ENCODE assay signal across 21 cellular contexts in genomic region chr11:8691601-8692000, GRCh38. TPM values are rescaled to one million over a fixed set of nuclear protein-coding genes. Genes with fewer than 3 reads are reported as not detected.
DNase-seq lines count a peak whose midpoint lies in the region; ATAC-seq and TF ChIP-seq lines count a peak whose summit lies in the region.
"Had no signal": no experiment of that assay in that cellular context is flagged by ENCODE, and none has a peak within 500 bp of the region (broad histone marks: within the 10 kb centered on the region; RNA-seq: fewer than 3 reads in every experiment).

No MANE protein-coding gene starts in this region.

- peaks cover 6% of the 10 kb centered on the region for H4K20me1 ChIP-seq in BLaER1

- no peak overlapping the region for H2BK120ac ChIP-seq in mesenchymal stem cell (ENCODE audit: low read depth, low read length)

- H3K18ac ChIP-seq in mesenchymal stem cell (ENCODE audit: low read depth in 1 of 2, low read length in 2 of 2), result no peak overlapping the region

- WGBS in mesenchymal stem cell, result 98% methylated on average over 5 of the region's 6 CpGs

- H3K36me3 ChIP-seq in BLaER1 (peaks cover 53% of the 10 kb centered on the region), RWPE2 (ENCODE audit: low read depth) (peaks cover 71% of the 10 kb centered on the region), mesenchymal stem cell (ENCODE audit: control insufficient read depth in 1 of 2, insufficient read depth in 2 of 2, low read depth in 1 of 2, low read length in 2 of 2) (peaks cover 49 to 77% of the 10 kb centered on the region in 2 experiments), HAP-1 (replicated peaks) (peaks cover 73% of the 10 kb centered on the region)

- H3K9me3 ChIP-seq in BLaER1, result no peaks in the 10 kb centered on the region
- H3K9me3 ChIP-seq in RWPE2 (ENCODE audit: severe bottlenecking), result no peaks in the 10 kb centered on the region
- H3K9me3 ChIP-seq in mesenchymal stem cell (ENCODE audit: control insufficient read depth, low read length), result no peaks in the 10 kb centered on the region
- no peaks in the 10 kb centered on the region for H3K9me3 ChIP-seq in HAP-1

- no peak overlapping the region for H3K4ac ChIP-seq in mesenchymal stem cell (ENCODE audit: low read depth in 1 of 2, low read length in 2 of 2)

- no peak overlapping the region for H2BK5ac ChIP-seq in mesenchymal stem cell (ENCODE audit: low read depth, low read length, poor library complexity, severe bottlenecking)

- no peak overlapping the region for H4K91ac ChIP-seq in mesenchymal stem cell (ENCODE audit: low read length)

- H3K14ac ChIP-seq in mesenchymal stem cell (ENCODE audit: low read length in 2 of 2), result no peak overlapping the region

- H3K4me2 ChIP-seq in BLaER1 (peak overlapping the region; percentile 4; the same call in 1 of the 2 replicates), mesenchymal stem cell (ENCODE audit: low read length, poor library complexity, severe bottlenecking) (no peak overlapping the region)

- no peak overlapping the region for H2BK12ac ChIP-seq in mesenchymal stem cell (ENCODE audit: low read length in 2 of 2)

- no peak overlapping the region for H3K27ac ChIP-seq in BLaER1
- H3K27ac ChIP-seq in RWPE2 (ENCODE audit: poor library complexity, severe bottlenecking), result no peak overlapping the region
- no peak overlapping the region for H3K27ac ChIP-seq in mesenchymal stem cell (ENCODE audit: low read length, poor library complexity, severe bottlenecking)
- H3K27ac ChIP-seq: SK-N-MC had no signal

- peak; percentile 18 for DNase-seq in activated CD4-positive, CD25-positive, alpha-beta regulatory T cell treated with anti-CD3 and anti-CD28 coated beads, Interleukin-2, amount 50 U/mL, for 72 hours
- peak; percentile 22 for DNase-seq in RWPE2 (ENCODE audit: low spot score)
- DNase-seq in mesenchymal stem cell, result no peak
- no peak for DNase-seq in HAP-1 (ENCODE audit: low spot score in 2 of 2)
- DNase-seq in cardiac septum (ENCODE audit: low spot score), result no peak
- no peak for DNase-seq in NOMO-1 (lab: John Stamatoyannopoulos, UW; ENCODE audit: unreplicated experiment in 2 of 2)
- DNase-seq: 8988T; CD4-positive, alpha-beta memory T cell; DMS153; EL; NCI-H1105 treated with DMSO at 0.1 percent for 48 hours; NCI-H1694; NCI-H2081 treated with DMSO at 0.1 percent for 48 hours; NCI-H510A; NCI-H748 treated with DMSO at 0.1 percent for 48 hours; NK-92 treated with Interleukin-12 subunit alpha and Interleukin-12 subunit beta, amount 100 ng/mL, for 24 hours; SHP77 had no signal

- in situ Hi-C loops in HAP-1 (cut with MboI; ENCODE audit: low sequenced_read_pairs), result loop anchor here (10.0 kb wide), 1 partner anchor 113 kb away; no protein-coding TSS in a partner anchor

- H4K8ac ChIP-seq in mesenchymal stem cell (ENCODE audit: low read length), result no peak overlapping the region

- peaks cover 28% of the 10 kb centered on the region for H3K79me1 ChIP-seq in mesenchymal stem cell (replicated peaks; ENCODE audit: low read length, poor library complexity, severe bottlenecking)

- intact Hi-C loops in cardiac septum (cut with DNase I), result no loop called here

- H2AK5ac ChIP-seq in mesenchymal stem cell (ENCODE audit: low read length, severe bottlenecking), result no peak overlapping the region

- ATAC-seq in activated CD4-positive, CD25-positive, alpha-beta regulatory T cell treated with anti-CD3 and anti-CD28 coated beads, Interleukin-2, amount 50 U/mL, for 24 hours, result no peak
- no peak for ATAC-seq in RWPE2 (ENCODE audit: low read depth)
- ATAC-seq: GM12878 had no signal

- no peak for TF ChIP-seq CTCF in RWPE2 (IDR thresholded peaks at IDR 0.05; ENCODE audit: poor library complexity, severe bottlenecking)

- H2AFZ ChIP-seq in mesenchymal stem cell (ENCODE audit: low read depth, low read length), result no peak overlapping the region

- no peaks in the 10 kb centered on the region for H3K27me3 ChIP-seq in BLaER1
- no peaks in the 10 kb centered on the region for H3K27me3 ChIP-seq in RWPE2 (ENCODE audit: insufficient read depth, poor library complexity, severe bottlenecking)
- no peaks in the 10 kb centered on the region for H3K27me3 ChIP-seq in mesenchymal stem cell (ENCODE audit: control insufficient read depth in 1 of 2, insufficient read depth in 1 of 2, low read length in 2 of 2)
- H3K27me3 ChIP-seq in HAP-1 (ENCODE audit: low read depth), result no peaks in the 10 kb centered on the region

- H3K9ac ChIP-seq in BLaER1, result no peak overlapping the region
- H3K9ac ChIP-seq in mesenchymal stem cell (ENCODE audit: low read length), result peak overlapping the region; percentile 18

- H3K23ac ChIP-seq in mesenchymal stem cell (ENCODE audit: low read length in 2 of 2), result no peak overlapping the region

- H2BK15ac ChIP-seq in mesenchymal stem cell (ENCODE audit: low read depth, poor library complexity, severe bottlenecking), result no peak overlapping the region

- H3K4me1 ChIP-seq in BLaER1 (peaks cover 68% of the 10 kb centered on the region), RWPE2 (ENCODE audit: insufficient read depth, poor library complexity, severe bottlenecking) (peaks cover 26% of the 10 kb centered on the region), mesenchymal stem cell (ENCODE audit: control insufficient read depth, insufficient read depth, low read depth, low read length) (peaks cover 5% of the 10 kb centered on the region), HAP-1 (peaks cover 26% of the 10 kb centered on the region)

- H3K4me3 ChIP-seq in BLaER1 (no peak overlapping the region), RWPE2 (ENCODE audit: severe bottlenecking) (no peak overlapping the region), mesenchymal stem cell (ENCODE audit: insufficient read depth in 1 of 2, low read depth in 1 of 2, low read length in 2 of 2) (no peak overlapping the region), HAP-1 (no peak overlapping the region)
- H3K4me3 ChIP-seq: GM12878, SK-N-MC had no signal

RNA-seq across cellular contexts. Expression of gene RPL27A, which starts 9.0 kb away (rescaled TPM):
- 1,998 TPM for polyA plus RNA-seq in mesenchymal stem cell (2013, experiment 1 of 2)
- 1,912 TPM for polyA plus RNA-seq in mesenchymal stem cell (2013, experiment 2 of 2)
- 462 TPM for total RNA-seq in cardiac septum

RNA-seq across cellular contexts. Expression of gene TRIM66, which starts 9.1 kb away (rescaled TPM):
- 1.8 TPM for polyA plus RNA-seq in mesenchymal stem cell (2013, experiment 1 of 2)
- polyA plus RNA-seq in mesenchymal stem cell (2013, experiment 2 of 2), result 1.9 TPM
- 3.0 TPM for total RNA-seq in cardiac septum

Comparison
In these comparisons a context has a peak if more than half of its experiments do, and no peak if none do; other contexts are left out.
1. DNase-seq: peak in activated CD4-positive, CD25-positive, alpha-beta regulatory T cell treated with anti-CD3 and anti-CD28 coated beads, Interleukin-2, amount 50 U/mL, for 72 hours (single experiment) and RWPE2 (single experiment); none in mesenchymal stem cell (single experiment), HAP-1 (0 of 2), cardiac septum (single experiment) and NOMO-1 (0 of 2).